In the genomic region with DNA sequence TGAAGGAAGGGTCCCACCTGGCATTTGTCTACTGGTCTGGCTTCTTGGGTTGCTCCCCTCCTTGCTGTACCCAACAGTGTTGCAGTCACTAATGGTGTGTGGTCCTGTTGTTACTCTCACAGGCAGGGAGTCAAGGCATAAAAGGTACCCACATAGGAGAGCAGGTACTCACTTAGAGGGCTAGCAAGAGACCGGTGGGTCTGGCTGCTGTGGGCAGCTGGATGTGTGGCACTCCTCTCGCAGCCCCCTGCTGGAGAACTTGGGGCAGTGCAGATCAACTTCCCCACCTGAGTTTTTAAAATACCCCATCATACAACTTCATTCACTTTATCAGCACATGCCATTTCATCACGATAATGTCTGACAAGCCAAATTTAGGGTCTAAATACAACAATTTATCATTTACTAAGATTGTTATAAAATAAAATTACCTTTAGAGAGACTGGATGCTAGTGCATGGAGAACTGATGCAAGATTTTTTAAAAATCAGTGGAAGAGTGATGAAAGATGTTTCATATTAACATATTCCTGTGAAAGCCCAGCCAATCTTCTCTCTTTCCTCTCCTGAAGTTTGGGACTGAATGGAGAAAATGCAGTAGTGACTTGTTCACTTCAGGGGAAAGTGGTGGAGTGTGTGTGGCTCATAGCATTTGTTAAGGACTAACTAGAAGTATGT, we compare ENCODE assay signal across 8 cellular contexts. TPM values are rescaled to one million over a fixed set of nuclear protein-coding genes. Genes with fewer than 3 reads are reported as not detected.
DNase-seq lines count a peak whose midpoint lies in the region; FAIRE-seq and TF ChIP-seq lines count a peak whose summit lies in the region.

No MANE protein-coding gene starts in this region.

- H3K36me3 Mint-ChIP-seq in nephron (ENCODE audit: low read depth): peaks cover 46% of the 10 kb centered on the region

- no peaks in the 10 kb centered on the region for H3K27me3 ChIP-seq in esophagus muscularis mucosa
- H3K27me3 ChIP-seq in uterus: no peaks in the 10 kb centered on the region

- no peaks in the 10 kb centered on the region for H3K27me3 Mint-ChIP-seq in nephron (ENCODE audit: low read depth)

- WGBS in esophagus muscularis mucosa: 14% methylated on average over 3 of the region's 3 CpGs

- DNase-seq in DMS53 treated with DMSO at 0.1 percent for 48 hours (lab: John Stamatoyannopoulos, UW; ENCODE audit: unreplicated experiment) (peak; percentile 69), H54 (ENCODE audit: insufficient read length, low spot score) (peak; percentile 59), NCI-H460 (ENCODE audit: extremely low read depth, low read depth) (peak; percentile 45), esophagus muscularis mucosa (ENCODE audit: extremely low spot score) (no peak), uterus (peak; percentile 43 to 58), NCI-H524 treated with DMSO at 0.1 percent for 48 hours (lab: John Stamatoyannopoulos, UW) (no peak)
- peak; percentile 77 for DNase-seq in activated CD8-positive, alpha-beta memory T cell treated with anti-CD3 and anti-CD28 coated beads for 24 hours

- H3K36me3 ChIP-seq in esophagus muscularis mucosa: peaks cover 0 to 29% (median 18%) of the 10 kb centered on the region in 4 donors
- H3K36me3 ChIP-seq in uterus: no peaks in the 10 kb centered on the region

- no peak overlapping the region for H3K4me3 Mint-ChIP-seq in nephron

- intact Hi-C loops in esophagus muscularis mucosa (cut with DNase I): loop anchor here (2.0 kb wide), 1 partner anchor 133 kb away; no protein-coding TSS in a partner anchor
- intact Hi-C loops in uterus (cut with DNase I; ENCODE audit: low total_unique reads): loop anchor here (5.0 kb wide), 1 partner anchor 130 kb away; no protein-coding TSS in a partner anchor

- no peak overlapping the region for H3K27ac Mint-ChIP-seq in nephron

- no peak overlapping the region for H3K27ac ChIP-seq in esophagus muscularis mucosa (replicated peaks in 1 of 4)
- peak overlapping the region in 1 of 2 donors; percentile 30 for H3K27ac ChIP-seq in uterus

- no peak for TF ChIP-seq POLR2A in H54 (IDR thresholded peaks at IDR 0.05; ENCODE audit: low read depth, low read length)
- no peak for TF ChIP-seq POLR2A in esophagus muscularis mucosa (IDR thresholded peaks at IDR 0.05; ENCODE audit: low read depth)
- TF ChIP-seq POLR2A in uterus (IDR thresholded peaks at IDR 0.05): no peak

- TF ChIP-seq CTCF in esophagus muscularis mucosa (IDR thresholded peaks at IDR 0.05): peak; percentile 82 to 92 (median 91)
- peak; percentile 77 to 82 (median 78) for TF ChIP-seq CTCF in nephron (IDR thresholded peaks at IDR 0.05; ENCODE audit: unreplicated experiment in 3 of 3)
- peak; percentile 69 to 86 (median 82) for TF ChIP-seq CTCF in uterus (IDR thresholded peaks at IDR 0.05)

- FAIRE-seq in H54 (lab: Jason Lieb, UNC): no peak

- TF ChIP-seq EP300 in esophagus muscularis mucosa (IDR thresholded peaks at IDR 0.05): no peak

- H3K4me3 ChIP-seq in esophagus muscularis mucosa: no peak overlapping the region
- H3K4me3 ChIP-seq in uterus: no peak overlapping the region

- peaks cover 39% of the 10 kb centered on the region for H3K4me1 Mint-ChIP-seq in nephron

- H3K9me3 Mint-ChIP-seq in nephron: no peaks in the 10 kb centered on the region

- H3K4me1 ChIP-seq in esophagus muscularis mucosa (peaks cover 0 to 11% (median 6%) of the 10 kb centered on the region in 4 donors), uterus (no peaks in the 10 kb centered on the region)

- H3K9me3 ChIP-seq in esophagus muscularis mucosa (no peaks in the 10 kb centered on the region), uterus (no peaks in the 10 kb centered on the region)

RNA-seq across cellular contexts. Expression of a gene that starts 42.8 kb away (rescaled TPM):
- 18.6 and 30.0 TPM in 2 replicates for total RNA-seq in NCI-H460 (2014; rRNA removed; shearing (Covaris generic))
- polyA plus RNA-seq in NCI-H460 (2014; cell fraction: nucleus; rRNA removed): 29.2 and 37.4 TPM in 2 replicates
- total RNA-seq in esophagus muscularis mucosa (10 to 100 TPM in 3 of 4 donors, 1 to 10 TPM in 1; 6.5 to 21.5 (median 17.5) TPM), uterus (10 to 100 TPM in 2 of 4 donors, 1 to 10 TPM in 2; 3.6 to 29.3 (median 9.7) TPM)

Comparison
In these comparisons a context has a peak if more than half of its experiments do, and no peak if none do; other contexts are left out.
1. DNase-seq: peak in DMS53 treated with DMSO at 0.1 percent for 48 hours (single experiment), H54 (single experiment), NCI-H460 (single experiment), activated CD8-positive, alpha-beta memory T cell treated with anti-CD3 and anti-CD28 coated beads for 24 hours (single experiment) and uterus (2 of 2); none in esophagus muscularis mucosa (single experiment) and NCI-H524 treated with DMSO at 0.1 percent for 48 hours (single experiment).
2. Peak in every context shown above with its lines, with median percentiles within 50 percentile points of each other: CTCF ChIP-seq.